In genomic region chr12:26800347-26800746, GRCh38 we compare ENCODE assay signal across 1 cellular context.
TF ChIP-seq lines count a peak whose summit lies in the region.

No MANE protein-coding gene starts in this region.

TF ChIP-seq in HepG2, 621 proteins besides CTCF, POLR2A, EP300 and RAD21:
- TF ChIP-seq TFAP4 (IDR thresholded peaks at IDR 0.05; ENCODE audit: borderline replicate concordance, low read depth) = no peak
- TF ChIP-seq ZNF121 (CRISPR knock-in tag; IDR thresholded peaks at IDR 0.05) = peak; percentile 80
